In the genomic region with DNA sequence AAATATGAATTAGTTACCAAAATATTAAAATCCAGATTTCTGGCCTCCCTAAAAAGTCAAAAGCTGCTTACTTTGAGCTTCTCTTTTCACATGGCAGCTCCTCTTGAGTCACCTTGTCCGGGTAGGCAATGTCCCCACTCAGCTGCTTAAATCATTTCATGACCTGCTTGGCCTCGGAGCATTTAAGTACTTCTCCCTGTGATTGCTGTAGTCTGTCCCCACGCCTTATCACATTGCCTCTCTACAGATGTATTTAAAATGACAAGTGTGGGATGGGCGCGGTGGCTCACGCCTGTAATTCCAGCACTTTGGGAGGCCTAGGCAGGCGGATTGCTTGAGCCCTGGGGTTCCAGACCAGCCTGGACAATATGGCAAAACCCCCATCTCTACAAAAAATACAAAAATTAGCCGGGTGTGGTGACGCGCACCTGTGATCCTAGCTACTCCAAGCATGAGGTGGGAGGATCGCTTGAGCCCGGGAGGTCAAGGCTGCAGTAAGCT, we compare ENCODE assay signal across 16 cellular contexts. TPM values are rescaled to one million over a fixed set of nuclear protein-coding genes. Genes with fewer than 3 reads are reported as not detected.
A peak's percentile ranks its signal among the peaks of the same experiment; 100 is the strongest.
DNase-seq lines count a peak whose midpoint lies in the region; TF ChIP-seq lines count a peak whose summit lies in the region.
"Had no signal": no experiment of that assay in that cellular context is flagged by ENCODE, and none has a peak within 500 bp of the region (broad histone marks: within the 10 kb centered on the region; RNA-seq: fewer than 3 reads in every experiment).

No MANE protein-coding gene starts in this region.

- no peaks in the 10 kb centered on the region for H3K36me3 ChIP-seq in sigmoid colon
- H3K36me3 ChIP-seq: gastrocnemius medialis had no signal

- CTCF ChIA-PET in activated CD4-positive, alpha-beta memory T cell treated with anti-CD3 and anti-CD28 coated beads, Interleukin-2, amount 10 ng/mL, durations not matched to agents 7 days and 5 days (lab: Charles Lee), result no interaction called here

- peaks cover 50% of the 10 kb centered on the region for H3K27me3 Mint-ChIP-seq in activated T-helper 2 cell treated with anti-CD3 and anti-CD28 coated beads, Interferon-gamma antibody, Interleukin-2, Interleukin-4, amounts not matched to agents 10 μg/mL and 5 μg/mL and 100 μg/mL, durations not matched to agents 14 hours and 24 hours and 36 hours (ENCODE audit: low read depth)
- peaks cover 62% of the 10 kb centered on the region for H3K27me3 Mint-ChIP-seq in activated CD4-positive, alpha-beta memory T cell treated with anti-CD3 and anti-CD28 coated beads, Interleukin-2, amount 10 ng/mL, durations not matched to agents 7 days and 5 days

- peaks cover 9% of the 10 kb centered on the region for H3K4me1 Mint-ChIP-seq in activated T-helper 2 cell treated with anti-CD3 and anti-CD28 coated beads, Interferon-gamma antibody, Interleukin-2, Interleukin-4, amounts not matched to agents 10 μg/mL and 5 μg/mL and 100 μg/mL, durations not matched to agents 14 hours and 24 hours and 36 hours (ENCODE audit: low read depth)
- H3K4me1 Mint-ChIP-seq in activated CD4-positive, alpha-beta memory T cell treated with anti-CD3 and anti-CD28 coated beads, Interleukin-2, amount 10 ng/mL, durations not matched to agents 7 days and 5 days, result peaks cover 10% of the 10 kb centered on the region

- peak overlapping the region; percentile 8 for H3K4me3 Mint-ChIP-seq in activated T-helper 2 cell treated with anti-CD3 and anti-CD28 coated beads, Interferon-gamma antibody, Interleukin-2, Interleukin-4, amounts not matched to agents 10 μg/mL and 5 μg/mL and 100 μg/mL, durations not matched to agents 14 hours and 24 hours and 36 hours (ENCODE audit: low read depth)
- H3K4me3 Mint-ChIP-seq in activated CD4-positive, alpha-beta memory T cell treated with anti-CD3 and anti-CD28 coated beads, Interleukin-2, amount 10 ng/mL, durations not matched to agents 7 days and 5 days, result no peak overlapping the region

- no peak for TF ChIP-seq EP300 in sigmoid colon (IDR thresholded peaks at IDR 0.05)

- peak; percentile 31 for DNase-seq in activated effector memory CD4-positive, alpha-beta T cell treated with anti-CD3 and anti-CD28 coated beads, Interleukin-2, amount 50 U/mL, for 16 hours
- DNase-seq in activated effector memory CD4-positive, alpha-beta T cell treated with Interleukin-2 at 50 U/mL for 16 hours, result no peak
- no peak for DNase-seq in activated T-helper 2 cell treated with anti-CD3 and anti-CD28 coated beads, Interferon-gamma antibody, Interleukin-2, Interleukin-4, amounts not matched to agents 10 μg/mL and 5 μg/mL and 100 μg/mL, durations not matched to agents 14 hours and 24 hours and 36 hours (ENCODE audit: low spot score)
- DNase-seq in sigmoid colon (no peak), activated gamma-delta T cell (lab: John Stamatoyannopoulos, UW) (no peak)
- no peak for DNase-seq in activated CD4-positive, alpha-beta memory T cell treated with anti-CD3 and anti-CD28 coated beads, Interleukin-2, amount 10 ng/mL, durations not matched to agents 7 days and 5 days
- DNase-seq in effector CD4-positive, alpha-beta T cell, result no peak
- DNase-seq: activated CD4-positive, alpha-beta T cell treated with anti-CD3 and anti-CD28 coated beads for 4 hours; gastrocnemius medialis; GDM1; kidney; NCI-H2081 treated with DMSO at 0.1 percent for 48 hours; SHP77 had no signal

- H3K4me1 ChIP-seq in sigmoid colon, result peaks cover 0 to 8% (median 6%) of the 10 kb centered on the region in 4 donors

- H3K4me3 ChIP-seq in iPS-18c (ENCODE audit: insufficient read depth, low read depth, low read length), result peak overlapping the region; percentile 76; the same call in 1 of the 2 replicates
- H3K4me3 ChIP-seq in sigmoid colon, result no peak overlapping the region

- no peaks in the 10 kb centered on the region for H3K9me3 Mint-ChIP-seq in activated T-helper 2 cell treated with anti-CD3 and anti-CD28 coated beads, Interferon-gamma antibody, Interleukin-2, Interleukin-4, amounts not matched to agents 10 μg/mL and 5 μg/mL and 100 μg/mL, durations not matched to agents 14 hours and 24 hours and 36 hours
- no peaks in the 10 kb centered on the region for H3K9me3 Mint-ChIP-seq in activated CD4-positive, alpha-beta memory T cell treated with anti-CD3 and anti-CD28 coated beads, Interleukin-2, amount 10 ng/mL, durations not matched to agents 7 days and 5 days

- no peak for TF ChIP-seq CTCF in sigmoid colon (IDR thresholded peaks at IDR 0.05)

- H3K27me3 ChIP-seq in sigmoid colon, result peaks cover 0 to 8% (median 3%) of the 10 kb centered on the region in 3 donors

- H3K36me3 Mint-ChIP-seq in activated T-helper 2 cell treated with anti-CD3 and anti-CD28 coated beads, Interferon-gamma antibody, Interleukin-2, Interleukin-4, amounts not matched to agents 10 μg/mL and 5 μg/mL and 100 μg/mL, durations not matched to agents 14 hours and 24 hours and 36 hours (ENCODE audit: low read depth), result no peaks in the 10 kb centered on the region
- no peaks in the 10 kb centered on the region for H3K36me3 Mint-ChIP-seq in activated CD4-positive, alpha-beta memory T cell treated with anti-CD3 and anti-CD28 coated beads, Interleukin-2, amount 10 ng/mL, durations not matched to agents 7 days and 5 days (ENCODE audit: low read depth)

- POLR2A ChIA-PET in activated CD4-positive, alpha-beta memory T cell treated with anti-CD3 and anti-CD28 coated beads, Interleukin-2, amount 10 ng/mL, durations not matched to agents 7 days and 5 days (lab: Charles Lee), result no interaction called here

- no peak overlapping the region for H3K27ac Mint-ChIP-seq in activated T-helper 2 cell treated with anti-CD3 and anti-CD28 coated beads, Interferon-gamma antibody, Interleukin-2, Interleukin-4, amounts not matched to agents 10 μg/mL and 5 μg/mL and 100 μg/mL, durations not matched to agents 14 hours and 24 hours and 36 hours
- H3K27ac Mint-ChIP-seq in activated CD4-positive, alpha-beta memory T cell treated with anti-CD3 and anti-CD28 coated beads, Interleukin-2, amount 10 ng/mL, durations not matched to agents 7 days and 5 days, result no peak overlapping the region

- H3K27ac ChIP-seq in sigmoid colon, result peak overlapping the region in 3 of 4 donors; percentile 94 to 99 (median 98)

- TF ChIP-seq POLR2A in sigmoid colon (IDR thresholded peaks at IDR 0.05), result no peak

- H3K9me3 ChIP-seq in iPS-18c (ENCODE audit: control insufficient read depth, insufficient read depth, low read length) (peaks cover 2% of the 10 kb centered on the region), sigmoid colon (no peaks in the 10 kb centered on the region)
- H3K9me3 ChIP-seq: gastrocnemius medialis had no signal

- intact Hi-C loops in activated T-helper 2 cell treated with anti-CD3 and anti-CD28 coated beads, Interferon-gamma antibody, Interleukin-2, Interleukin-4, amounts not matched to agents 10 μg/mL and 5 μg/mL and 100 μg/mL, durations not matched to agents 14 hours and 24 hours and 36 hours (cut with micrococcal nuclease), result no loop called here
- intact Hi-C loops in sigmoid colon (cut with DNase I), result loop anchor here (2.0 kb wide), 1 partner anchor 31 kb away; no protein-coding TSS in a partner anchor

- 55 to 75% methylated on average over 12 of the region's 12 CpGs for WGBS in sigmoid colon, 2 donors

RNA-seq across cellular contexts. Expression of a gene that starts 1.2 kb away (rescaled TPM):
- 8.2 and 9.4 TPM in 2 replicates for total RNA-seq in activated T-helper 2 cell treated with anti-CD3 and anti-CD28 coated beads, Interferon-gamma antibody, Interleukin-2, Interleukin-4, amounts not matched to agents 10 μg/mL and 5 μg/mL and 100 μg/mL, durations not matched to agents 14 hours and 24 hours and 36 hours
- 100 to 1,000 TPM in 1 of 4 donors, 10 to 100 TPM in 3; 68.0 to 134 (median 82.7) TPM for total RNA-seq in sigmoid colon
- polyA plus RNA-seq in sigmoid colon, result 1 to 10 TPM in 1 of 3 donors, under 1 TPM in 2; 0.23 to 4.7 (median 0.60) TPM
- under 1 TPM; 0.78 to 0.88 TPM for total RNA-seq in activated CD4-positive, alpha-beta memory T cell treated with anti-CD3 and anti-CD28 coated beads, Interleukin-2, amount 10 ng/mL, durations not matched to agents 7 days and 5 days

RNA-seq across cellular contexts. Expression of a gene that starts 16.4 kb away (rescaled TPM):
- not detected in 2 replicates for total RNA-seq in activated T-helper 2 cell treated with anti-CD3 and anti-CD28 coated beads, Interferon-gamma antibody, Interleukin-2, Interleukin-4, amounts not matched to agents 10 μg/mL and 5 μg/mL and 100 μg/mL, durations not matched to agents 14 hours and 24 hours and 36 hours
- total RNA-seq in sigmoid colon, result 1 to 10 TPM in 2 of 4 donors, not detected in 2; 1.8 to 2.5 TPM
- 1 to 10 TPM in 1 of 3 donors, not detected in 2; 1.1 TPM for polyA plus RNA-seq in sigmoid colon
- not detected for total RNA-seq in activated CD4-positive, alpha-beta memory T cell treated with anti-CD3 and anti-CD28 coated beads, Interleukin-2, amount 10 ng/mL, durations not matched to agents 7 days and 5 days
- total RNA-seq: A172, endothelial cell of umbilical vein had no signal
- polyA plus RNA-seq: endothelial cell of umbilical vein had no signal
